ENCODE assay signal across 24 cellular contexts in genomic region chr6:74181471-74181870, GRCh38.
DNase-seq lines count a peak whose midpoint lies in the region; ATAC-seq and TF ChIP-seq lines count a peak whose summit lies in the region.
"Had no signal": no experiment of that assay in that cellular context is flagged by ENCODE, and none has a peak within 500 bp of the region (broad histone marks: within the 10 kb centered on the region; RNA-seq: fewer than 3 reads in every experiment).

No MANE protein-coding gene starts in this region.

- H3K36me3 Mint-ChIP-seq in CD8-positive, alpha-beta T cell: no peaks in the 10 kb centered on the region

- H3K4me3 ChIP-seq in GM12865 (ENCODE audit: low read depth, low read length) (no peak overlapping the region), PC-9 (no peak overlapping the region)
- no peak overlapping the region for H3K4me3 ChIP-seq in CD8-positive, alpha-beta T cell (ENCODE audit: low read depth, low read length)
- H3K4me3 ChIP-seq: HAP-1, K562, SJSA1 had no signal

- H3K9me3 Mint-ChIP-seq in CD8-positive, alpha-beta T cell: peaks cover 8% of the 10 kb centered on the region
- H3K9me3 Mint-ChIP-seq: T-helper 2 cell treated with Interferon-gamma antibody and Interleukin-4, amounts not matched to agents 5 μg/mL and 100 μg/mL, for 36 hours had no signal

- no peaks in the 10 kb centered on the region for H3K27me3 Mint-ChIP-seq in CD8-positive, alpha-beta T cell (ENCODE audit: low read depth)

- no peaks in the 10 kb centered on the region for H4K20me1 ChIP-seq in PC-9 (ENCODE audit: insufficient read depth)

- H3K27me3 ChIP-seq in CD8-positive, alpha-beta T cell (ENCODE audit: insufficient read depth, low read length): no peaks in the 10 kb centered on the region
- H3K27me3 ChIP-seq in PC-9 (ENCODE audit: insufficient read depth, low read depth): no peaks in the 10 kb centered on the region
- H3K27me3 ChIP-seq: SJSA1 had no signal

- ATAC-seq in GM18907 (IDR thresholded peaks at IDR 0.05; ENCODE audit: unreplicated experiment) (peak; percentile 89), HG02840 (IDR thresholded peaks at IDR 0.05; ENCODE audit: low FRiP score, unreplicated experiment) (peak; percentile 57), HG03354 (IDR thresholded peaks at IDR 0.05; ENCODE audit: poor library complexity, severe bottlenecking, unreplicated experiment) (peak; percentile 63), HG02678 (IDR thresholded peaks at IDR 0.05; ENCODE audit: unreplicated experiment) (no peak)
- no peak for ATAC-seq in CD8-positive, alpha-beta T cell
- ATAC-seq: K562, PC-3 had no signal

- H2AFZ ChIP-seq in PC-9: no peak overlapping the region

- DNase-seq in GM12865 (ENCODE audit: low read depth) (peak; percentile 15), PC-9 (no peak)
- DNase-seq in CD8-positive, alpha-beta T cell: no peak
- DNase-seq: GOT3; Kasumi-1; MV-4-11; NCI-H1105; NCI-H1436 treated with DMSO at 0.1 percent for 48 hours; NCI-H1930; NCI-H2107; NCI-H526; NCI-H82; NK-92 treated with Interleukin-12 subunit alpha and Interleukin-12 subunit beta, amount 100 ng/mL, for 24 hours; PC-3; Right ventricle myocardium superior; RPMI8226 had no signal

- no peaks in the 10 kb centered on the region for H3K9me3 ChIP-seq in CD8-positive, alpha-beta T cell (ENCODE audit: low read length)
- no peaks in the 10 kb centered on the region for H3K9me3 ChIP-seq in PC-9 (ENCODE audit: insufficient read depth, low read depth)
- H3K9me3 ChIP-seq: HAP-1, SJSA1 had no signal

- no peak overlapping the region for H3K4me3 Mint-ChIP-seq in CD8-positive, alpha-beta T cell
- H3K4me3 Mint-ChIP-seq: T-helper 2 cell treated with Interferon-gamma antibody and Interleukin-4, amounts not matched to agents 5 μg/mL and 100 μg/mL, for 36 hours had no signal

- intact Hi-C loops in CD8-positive, alpha-beta T cell (cut with DNase I, micrococcal nuclease): no loop called here
- intact Hi-C loops in PC-9 (cut with micrococcal nuclease; ENCODE audit: unreplicated experiment): no loop called here

- POLR2A ChIA-PET in CD8-positive, alpha-beta T cell (lab: Charles Lee): no interaction called here
- POLR2A ChIA-PET in PC-9 (lab: Charles Lee; ENCODE audit: unreplicated experiment): interaction anchor here (0.6 kb wide), 1 partner anchor 13 kb away, joined by 3 read pairs; no protein-coding TSS in a partner anchor

- no peak overlapping the region for H3K4me2 ChIP-seq in PC-9

- no peak overlapping the region for H3K27ac ChIP-seq in CD8-positive, alpha-beta T cell (ENCODE audit: low read depth, low read length)
- no peak overlapping the region for H3K27ac ChIP-seq in PC-9
- H3K27ac ChIP-seq: SJSA1 had no signal

- H3K9me2 ChIP-seq in PC-9 (ENCODE audit: insufficient read depth): 0 out of 2 replicates have a peak, but pooled peaks cover 3% of the 10 kb centered on the region

- CTCF ChIA-PET in CD8-positive, alpha-beta T cell (lab: Charles Lee): no interaction called here
- CTCF ChIA-PET in PC-9 (lab: Charles Lee): no interaction called here

- no peaks in the 10 kb centered on the region for H3K4me1 Mint-ChIP-seq in CD8-positive, alpha-beta T cell (ENCODE audit: low read depth)

- H3F3A ChIP-seq in PC-9 (ENCODE audit: insufficient read depth, low read depth): no peaks in the 10 kb centered on the region

- no TSS peak for BruUV-seq in PC-9 (replicated peaks; lab: Mats Ljungman, UMichigan)

- H3K36me3 ChIP-seq in CD8-positive, alpha-beta T cell (ENCODE audit: insufficient read depth, low read length): no peaks in the 10 kb centered on the region
- H3K36me3 ChIP-seq in PC-9 (ENCODE audit: low read depth): no peaks in the 10 kb centered on the region
- H3K36me3 ChIP-seq: HAP-1, SJSA1 had no signal

- H3K4me1 ChIP-seq in CD8-positive, alpha-beta T cell (ENCODE audit: insufficient read depth, low read length): no peaks in the 10 kb centered on the region
- H3K4me1 ChIP-seq in PC-9 (replicated peaks; ENCODE audit: insufficient read depth): no peaks in the 10 kb centered on the region
- H3K4me1 ChIP-seq: HAP-1, SJSA1 had no signal

- H3K79me2 ChIP-seq in PC-9 (ENCODE audit: low read depth): no peaks in the 10 kb centered on the region

- TF ChIP-seq CTCF in GM12865 (IDR thresholded peaks at IDR 0.05; ENCODE audit: insufficient read depth, low read depth, low read length, missing control alignments) (no peak), PC-9 (conservative IDR thresholded peaks at IDR 0.05) (no peak)
- TF ChIP-seq CTCF in CD8-positive, alpha-beta T cell (IDR thresholded peaks at IDR 0.05): no peak

- H3K27ac Mint-ChIP-seq in CD8-positive, alpha-beta T cell: no peak overlapping the region
- H3K27ac Mint-ChIP-seq: T-helper 2 cell treated with Interferon-gamma antibody and Interleukin-4, amounts not matched to agents 5 μg/mL and 100 μg/mL, for 36 hours had no signal

Comparison
In these comparisons a context has a peak if more than half of its experiments do, and no peak if none do; other contexts are left out.
1. ATAC-seq: peak in GM18907 (single experiment), HG02840 (single experiment) and HG03354 (single experiment); none in HG02678 (single experiment) and CD8-positive, alpha-beta T cell (single experiment).